ENCODE assay signal across 8 cellular contexts in genomic region chr5:147935032-147935431, GRCh38. TPM values are rescaled to one million over a fixed set of nuclear protein-coding genes. Genes with fewer than 3 reads are reported as not detected.
DNase-seq lines count a peak whose midpoint lies in the region; ATAC-seq and TF ChIP-seq lines count a peak whose summit lies in the region.

No MANE protein-coding gene starts in this region.

- CTCF ChIA-PET in SK-N-SH (lab: Yijun Ruan, JAX), result interaction anchor here (0.6 to 4.1 kb wide), 28 partner anchors 8 to 1040 kb away, joined by 3 to 75 read pairs (median 3); partner anchors contain the start of gene SCGB3A2

- peak; percentile 33; the same call in 1 of the 2 replicates for TF ChIP-seq CTCF in KMS-11 (conservative IDR thresholded peaks at IDR 0.05; ENCODE audit: low read depth, low read length)
- TF ChIP-seq CTCF in SK-N-SH (IDR thresholded peaks at IDR 0.05), result peak; percentile 77

- H3K9ac ChIP-seq in KMS-11, result no peak overlapping the region
- H3K9ac ChIP-seq in SK-N-SH, result no peak overlapping the region

- no peaks in the 10 kb centered on the region for H3K9me3 ChIP-seq in SK-N-SH

- no peak for ATAC-seq in GM21423 (IDR thresholded peaks at IDR 0.05; ENCODE audit: unreplicated experiment)

- 3% methylated on average over 3 of the region's 3 CpGs for WGBS in SK-N-SH (ENCODE audit: low lambda C conversion rate)

- H3F3A ChIP-seq in SK-N-SH (replicated peaks; ENCODE audit: insufficient read depth), result no peaks in the 10 kb centered on the region

- no peaks in the 10 kb centered on the region for H3K36me3 ChIP-seq in KMS-11 (ENCODE audit: insufficient read depth)
- H3K36me3 ChIP-seq in SK-N-SH (replicated peaks in 1 of 2; ENCODE audit: control insufficient read depth in 1 of 2, insufficient read depth in 2 of 2, low read length in 1 of 2), result no peaks in the 10 kb centered on the region

- no peak overlapping the region for H3K4me2 ChIP-seq in KMS-11
- H3K4me2 ChIP-seq in SK-N-SH, result no peak overlapping the region

- no peak for TF ChIP-seq EP300 in SK-N-SH (IDR thresholded peaks at IDR 0.05; ENCODE audit: borderline replicate concordance in 1 of 2, low read depth in 1 of 2, low read length in 1 of 2)

- H3K27ac ChIP-seq in KMS-11 (no peak overlapping the region), SK-N-SH (ENCODE audit: low read depth in 2 of 2, low read length in 1 of 2) (no peak overlapping the region)

- DNase-seq in AML-193 (lab: John Stamatoyannopoulos, UW), result peak; percentile 50 to 51
- peak; percentile 53 for DNase-seq in SK-N-SH
- DNase-seq in glomerular visceral epithelial cell (ENCODE audit: extremely low spot score), result peak; percentile 15
- peak; percentile 63 for DNase-seq in stromal cell of bone marrow (ENCODE audit: low read depth)
- no peak for DNase-seq in stimulated activated CD4-positive, alpha-beta T cell treated with anti-CD3 and anti-CD28 coated beads, Interleukin-1b, Interleukin-23, amount 100 ng/mL, for 48 hours
- no peak for DNase-seq in activated gamma-delta T cell (lab: John Stamatoyannopoulos, UW)

- no peaks in the 10 kb centered on the region for H3K27me3 ChIP-seq in KMS-11 (ENCODE audit: insufficient read depth, low read depth)
- H3K27me3 ChIP-seq in SK-N-SH (ENCODE audit: insufficient read depth), result no peaks in the 10 kb centered on the region

- H2AFZ ChIP-seq in KMS-11 (ENCODE audit: low read depth) (no peak overlapping the region), SK-N-SH (ENCODE audit: low read depth) (no peak overlapping the region)

- no peaks in the 10 kb centered on the region for H3K9me2 ChIP-seq in SK-N-SH

- no peak overlapping the region for H3K4me3 ChIP-seq in KMS-11 (IDR thresholded peaks at IDR 0.05; ENCODE audit: insufficient read depth, low read depth, low read length)
- H3K4me3 ChIP-seq in SK-N-SH (ENCODE audit: low read depth in 2 of 2, low read length in 1 of 2), result no peak overlapping the region

- H4K20me1 ChIP-seq in KMS-11 (ENCODE audit: insufficient read depth), result no peaks in the 10 kb centered on the region
- H4K20me1 ChIP-seq in SK-N-SH (ENCODE audit: insufficient read depth), result no peaks in the 10 kb centered on the region

- H3K79me2 ChIP-seq in KMS-11 (ENCODE audit: insufficient read depth, low read depth) (no peaks in the 10 kb centered on the region), SK-N-SH (ENCODE audit: insufficient read depth) (no peaks in the 10 kb centered on the region)

- POLR2A ChIA-PET in SK-N-SH (lab: Yijun Ruan, JAX), result no interaction called here

- peak; percentile 82 for TF ChIP-seq RAD21 in SK-N-SH (IDR thresholded peaks at IDR 0.05; ENCODE audit: low read length)

- no peaks in the 10 kb centered on the region for H3K4me1 ChIP-seq in KMS-11 (ENCODE audit: low read depth, poor library complexity, severe bottlenecking)
- H3K4me1 ChIP-seq in SK-N-SH (ENCODE audit: control insufficient read depth in 1 of 2, insufficient read depth in 2 of 2, low read depth in 1 of 2, low read length in 1 of 2), result no peaks in the 10 kb centered on the region; a peak in 1 of 4 replicates

TF ChIP-seq in SK-N-SH, 30 proteins besides CTCF, POLR2A, EP300 and RAD21:
- TF ChIP-seq MEF2A (IDR thresholded peaks at IDR 0.05; ENCODE audit: borderline replicate concordance, low read depth) (no peak), PBX3 (IDR thresholded peaks at IDR 0.05) (peak; percentile 71; the same call in 1 of the 2 replicates), FOXM1 (IDR thresholded peaks at IDR 0.05; ENCODE audit: low read depth) (no peak), SMC3 (IDR thresholded peaks at IDR 0.05; ENCODE audit: low read depth, low read length) (peak; percentile 68), FOSL2 (IDR thresholded peaks at IDR 0.05; ENCODE audit: borderline replicate concordance, low read depth) (no peak), FOXJ3 (CRISPR knock-in tag; IDR thresholded peaks at IDR 0.05) (no peak)

RNA-seq across cellular contexts. Expression of gene C5orf46, which starts 28.7 kb away (rescaled TPM):
- polyA plus RNA-seq in SK-N-SH (2012; rRNA removed), result 4.1 and 7.1 TPM in 2 replicates
- 3.3 and 3.5 TPM in 2 replicates for polyA plus RNA-seq in SK-N-SH (2012; cell fraction: cytosol; rRNA removed)
- polyA plus RNA-seq in SK-N-SH (2012; cell fraction: nucleus; rRNA removed), result 4.1 and 8.0 TPM in 2 replicates

RNA-seq across cellular contexts. Expression of gene SCGB3A2, which starts 56.5 kb away (rescaled TPM):
- polyA plus RNA-seq in SK-N-SH (2012; rRNA removed), result not detected in 2 replicates
- not detected in 2 replicates for polyA plus RNA-seq in SK-N-SH (2012; cell fraction: cytosol; rRNA removed)
- not detected in 2 replicates for polyA plus RNA-seq in SK-N-SH (2012; cell fraction: nucleus; rRNA removed)

Comparison
In these comparisons a context has a peak if more than half of its experiments do, and no peak if none do; other contexts are left out.
1. DNase-seq: peak in AML-193 (2 of 2), SK-N-SH (single experiment), glomerular visceral epithelial cell (single experiment) and stromal cell of bone marrow (single experiment); none in stimulated activated CD4-positive, alpha-beta T cell treated with anti-CD3 and anti-CD28 coated beads, Interleukin-1b, Interleukin-23, amount 100 ng/mL, for 48 hours (single experiment) and activated gamma-delta T cell (single experiment).